9 cellular contexts compared by ENCODE assay signal in the genomic region with DNA sequence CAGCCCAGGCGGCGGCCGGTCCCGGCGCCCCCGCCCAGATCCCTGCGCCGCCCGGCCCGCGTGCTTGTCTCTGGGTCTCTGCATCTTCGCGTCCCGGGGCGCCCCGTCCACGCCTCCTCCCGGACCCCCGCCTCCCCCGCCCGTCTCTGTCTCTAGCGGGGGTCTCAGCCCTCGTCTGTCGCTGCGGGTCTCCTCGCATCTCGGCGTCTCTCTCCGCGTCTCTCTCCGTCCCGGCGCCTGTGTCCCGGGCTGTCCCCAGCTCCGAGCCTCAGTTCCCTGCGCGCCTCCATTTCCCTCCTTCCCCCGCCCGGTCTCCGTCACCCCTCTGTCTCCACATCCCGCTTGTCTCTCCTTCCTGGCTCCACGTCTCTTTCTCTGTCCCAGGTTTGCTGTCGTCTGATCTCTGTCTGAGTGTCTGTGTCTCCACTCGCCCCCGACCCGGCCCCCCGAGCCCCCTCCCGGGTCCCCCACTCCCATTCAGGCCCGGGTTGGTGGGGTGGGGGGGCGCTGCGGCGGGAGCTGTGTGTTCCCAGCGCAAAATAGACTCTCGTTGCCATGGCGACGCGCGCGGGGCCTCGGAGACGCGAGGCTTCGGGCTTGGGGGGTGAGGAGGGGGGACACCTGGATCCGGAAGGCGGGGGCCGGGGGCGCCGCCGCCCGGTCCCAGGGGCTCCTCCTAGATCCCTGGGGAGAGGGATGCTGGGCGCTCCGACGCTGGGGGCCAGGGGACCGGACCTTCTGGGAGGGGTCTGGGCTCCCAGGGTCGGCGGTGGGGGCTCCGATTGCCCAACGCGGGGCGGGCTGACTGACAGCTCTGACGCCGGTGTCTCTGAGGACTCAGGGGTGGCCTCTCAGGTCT. TPM values are rescaled to one million over a fixed set of nuclear protein-coding genes. Genes with fewer than 3 reads are reported as not detected.
A peak's percentile ranks its signal among the peaks of the same experiment; 100 is the strongest.
DNase-seq lines count a peak whose midpoint lies in the region; ATAC-seq and TF ChIP-seq lines count a peak whose summit lies in the region.
"Had no signal": no experiment of that assay in that cellular context is flagged by ENCODE, and none has a peak within 500 bp of the region (broad histone marks: within the 10 kb centered on the region; RNA-seq: fewer than 3 reads in every experiment).

No MANE protein-coding gene starts in this region.

- CTCF ChIA-PET in Panc1 (lab: Charles Lee) = interaction anchor here (0.8 kb wide), 1 partner anchor 10 kb away, joined by 10 read pairs; no protein-coding TSS in a partner anchor

- TF ChIP-seq POLR2A in GM18505 (IDR thresholded peaks at IDR 0.05; ENCODE audit: borderline replicate concordance, extremely low read depth, insufficient read depth, insufficient read length) = no peak

- intact Hi-C loops in Panc1 (cut with micrococcal nuclease; ENCODE audit: unreplicated experiment) = no loop called here

- BruUV-seq in Panc1 (replicated peaks; lab: Mats Ljungman, UMichigan) = no TSS peak

- POLR2A ChIA-PET in Panc1 (lab: Charles Lee) = interaction anchor here (0.6 kb wide), 1 partner anchor 346 kb away, joined by 5 read pairs; no protein-coding TSS in a partner anchor

- H3K36me3 Mint-ChIP-seq in endodermal cell (ENCODE audit: low read depth) = peaks cover 18% of the 10 kb centered on the region

- H3K4me3 ChIP-seq in Panc1 (ENCODE audit: low read depth in 2 of 2, low read length in 2 of 2) = peak overlapping the region; percentile 29 to 46
- H3K4me3 ChIP-seq in endodermal cell (ENCODE audit: low read length) = no peak overlapping the region
- peak overlapping the region; percentile 30 for H3K4me3 ChIP-seq in skeletal muscle cell (ENCODE audit: low read depth, low read length)
- H3K4me3 ChIP-seq: PC-9 had no signal

- no peaks in the 10 kb centered on the region for H3K9me3 ChIP-seq in Panc1 (ENCODE audit: control insufficient read depth, insufficient read depth, low read depth, low read length)
- H3K9me3 ChIP-seq in endodermal cell (ENCODE audit: control insufficient read depth, low read length) = no peaks in the 10 kb centered on the region

- H3K27ac ChIP-seq in Panc1 (ENCODE audit: low read length) = no peak overlapping the region
- H3K27ac ChIP-seq in endodermal cell (ENCODE audit: low read depth, low read length) = no peak overlapping the region
- H3K27ac ChIP-seq: PC-9 had no signal

- no peak overlapping the region for H3K9ac ChIP-seq in endodermal cell (ENCODE audit: extremely low read depth, low read length, poor library complexity, severe bottlenecking)

- WGBS in endodermal cell (ENCODE audit: insufficient coverage in 1 of 2, insufficient read length in 1 of 2), 2 experiments = 3 to 4% methylated on average over 33 to 82 of the region's 82 CpGs

- H3K4me1 ChIP-seq in Panc1 (ENCODE audit: control insufficient read depth, insufficient read depth, low read length) (peaks cover 9% of the 10 kb centered on the region), endodermal cell (ENCODE audit: control insufficient read depth, insufficient read depth, low read length) (no peaks in the 10 kb centered on the region)

- 0 out of 2 replicates have a peak, but pooled peaks cover 3% of the 10 kb centered on the region for H3K36me3 ChIP-seq in Panc1 (ENCODE audit: control insufficient read depth, insufficient read depth, low read length)
- no peaks in the 10 kb centered on the region for H3K36me3 ChIP-seq in endodermal cell (ENCODE audit: control insufficient read depth, insufficient read depth, low read length)

- DNase-seq in NCI-H1436 (lab: John Stamatoyannopoulos, UW) (peak; percentile 59), NCI-H1436 treated with DMSO at 0.1 percent for 48 hours (lab: John Stamatoyannopoulos, UW) (no peak), Panc1 (ENCODE audit: low read depth, low spot score) (no peak), endodermal cell (peak; percentile 67), skeletal muscle cell (ENCODE audit: low read depth) (no peak), NCI-H187 treated with DMSO at 0.1 percent for 48 hours (lab: John Stamatoyannopoulos, UW) (no peak), NCI-H2107 (lab: John Stamatoyannopoulos, UW) (no peak)
- DNase-seq: PC-9 had no signal

- peaks cover 3% of the 10 kb centered on the region for H3K4me1 Mint-ChIP-seq in endodermal cell

- no peak for TF ChIP-seq CTCF in Panc1 (IDR thresholded peaks at IDR 0.05)
- no peak for TF ChIP-seq CTCF in endodermal cell (conservative IDR thresholded peaks at IDR 0.05)

- ATAC-seq in Panc1 (peak; percentile 34; the same call in 1 of the 2 replicates), GM18505 (IDR thresholded peaks at IDR 0.05; ENCODE audit: unreplicated experiment) (no peak)

- H3K27me3 Mint-ChIP-seq in endodermal cell (ENCODE audit: insufficient read depth) = peaks cover 35% of the 10 kb centered on the region

- in situ Hi-C loops in Panc1 (cut with HindIII; ENCODE audit: low pct_unique_long_range_greater_than_20kb, low sequenced_read_pairs) = no loop called here

- H3K4me3 Mint-ChIP-seq in endodermal cell = peak overlapping the region; percentile 46

- H3K9me3 Mint-ChIP-seq in endodermal cell = no peaks in the 10 kb centered on the region

- peaks cover 6% of the 10 kb centered on the region for H3K27me3 ChIP-seq in Panc1 (ENCODE audit: control insufficient read depth, insufficient read depth, low read length)
- peaks cover 67% of the 10 kb centered on the region for H3K27me3 ChIP-seq in endodermal cell (ENCODE audit: control insufficient read depth, insufficient read depth, low read length, poor library complexity, severe bottlenecking)

- no peak overlapping the region for H3K27ac Mint-ChIP-seq in endodermal cell

RNA-seq across cellular contexts. Expression of a gene that starts 8.7 kb away (rescaled TPM):
- 0.03 TPM for total RNA-seq in Panc1 (2021; ENCODE audit: unreplicated experiment)
- 0.21 TPM for polyA plus RNA-seq in Panc1 (2012; ENCODE audit: insufficient read length)
- total RNA-seq in endodermal cell = not detected
- polyA plus RNA-seq in endodermal cell (2013, experiment 1 of 2) = 1.3 TPM
- polyA plus RNA-seq in endodermal cell (2013, experiment 2 of 2) = 0.95 TPM
- total RNA-seq: PC-9 had no signal

RNA-seq across cellular contexts. Expression of a gene that starts 9.7 kb away (rescaled TPM):
- 150 TPM for total RNA-seq in Panc1 (2021; ENCODE audit: unreplicated experiment)
- polyA plus RNA-seq in Panc1 (2012; ENCODE audit: insufficient read length) = 195 TPM
- 10 to 100 TPM; 35.9 to 39.2 TPM for total RNA-seq in endodermal cell
- polyA plus RNA-seq in endodermal cell (2013, experiment 1 of 2) = 30.9 TPM
- polyA plus RNA-seq in endodermal cell (2013, experiment 2 of 2) = 30.8 TPM

RNA-seq across cellular contexts. Expression of a gene that starts 12.8 kb away (rescaled TPM):
- total RNA-seq in Panc1 (2021; ENCODE audit: unreplicated experiment) = not detected
- polyA plus RNA-seq in Panc1 (2012; ENCODE audit: insufficient read length) = not detected
- total RNA-seq in endodermal cell = 1 to 10 TPM in 1 of 2 donors, under 1 TPM in 1; 0.62 to 2.3 TPM
- 0.39 TPM for polyA plus RNA-seq in endodermal cell (2013, experiment 1 of 2)
- polyA plus RNA-seq in endodermal cell (2013, experiment 2 of 2) = not detected

RNA-seq across cellular contexts. Expression of a gene that starts 24.7 kb away (rescaled TPM):
- 21.7 TPM for total RNA-seq in Panc1 (2021; ENCODE audit: unreplicated experiment)
- polyA plus RNA-seq in Panc1 (2012; ENCODE audit: insufficient read length) = 20.0 TPM
- 10 to 100 TPM in 1 of 2 donors, 1 to 10 TPM in 1; 9.9 to 12.6 TPM for total RNA-seq in endodermal cell
- polyA plus RNA-seq in endodermal cell (2013, experiment 1 of 2) = 8.9 TPM
- polyA plus RNA-seq in endodermal cell (2013, experiment 2 of 2) = 11.8 TPM

RNA-seq across cellular contexts. Expression of a gene that starts 33.2 kb away (rescaled TPM):
- 93.1 TPM for total RNA-seq in Panc1 (2021; ENCODE audit: unreplicated experiment)
- 138 TPM for polyA plus RNA-seq in Panc1 (2012; ENCODE audit: insufficient read length)
- total RNA-seq in endodermal cell = 10 to 100 TPM; 51.3 to 67.1 TPM
- 66.6 TPM for polyA plus RNA-seq in endodermal cell (2013, experiment 1 of 2)
- 69.7 TPM for polyA plus RNA-seq in endodermal cell (2013, experiment 2 of 2)

Comparison
In these comparisons a context has a peak if more than half of its experiments do, and no peak if none do; other contexts are left out.
1. DNase-seq: peak in NCI-H1436 (single experiment) and endodermal cell (single experiment); none in NCI-H1436 treated with DMSO at 0.1 percent for 48 hours (single experiment), Panc1 (single experiment), skeletal muscle cell (single experiment), NCI-H187 treated with DMSO at 0.1 percent for 48 hours (single experiment) and NCI-H2107 (single experiment).